Comparison of ENCODE assay signal across 15 cellular contexts in the genomic region with DNA sequence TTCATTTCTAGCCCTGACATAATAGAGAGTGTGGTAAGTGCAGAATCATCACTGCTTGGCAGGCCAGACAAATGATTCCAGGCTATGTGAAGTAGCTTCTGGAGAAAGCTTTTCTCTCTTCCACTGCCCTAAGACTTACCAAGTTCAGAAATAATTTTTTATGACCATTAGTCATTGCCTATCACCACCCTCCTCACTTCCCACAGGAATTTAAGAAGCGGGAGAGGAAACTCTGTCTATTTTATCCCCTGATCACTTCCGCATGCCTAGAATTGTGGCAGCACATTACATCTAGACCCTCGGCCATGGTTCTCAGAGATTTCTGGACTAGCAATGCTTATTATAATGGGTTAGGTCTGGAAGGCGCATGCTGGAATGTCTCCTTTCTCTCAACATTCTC.
A peak's percentile ranks its signal among the peaks of the same experiment; 100 is the strongest.
DNase-seq lines count a peak whose midpoint lies in the region; ATAC-seq and TF ChIP-seq lines count a peak whose summit lies in the region.
"Had no signal": no experiment of that assay in that cellular context is flagged by ENCODE, and none has a peak within 500 bp of the region (broad histone marks: within the 10 kb centered on the region; RNA-seq: fewer than 3 reads in every experiment).

No MANE protein-coding gene starts in this region.

- H3K36me3 ChIP-seq in SJSA1, result no peaks in the 10 kb centered on the region

- peak; percentile 52 for DNase-seq in HCEC 1CT
- peak in 1 of 2 experiments; percentile 35 for DNase-seq in SJSA1 (ENCODE audit: low read depth in 1 of 2, low spot score in 2 of 2)
- DNase-seq in foreskin keratinocyte, result peak; percentile 1 to 50
- DNase-seq in stimulated activated CD4-positive, alpha-beta T cell treated with anti-CD3 and anti-CD28 coated beads, Interleukin-4, amount 100 ng/mL, for 4 hours, result no peak
- DNase-seq in HUDEP-2 (lab: John Stamatoyannopoulos, UW; ENCODE audit: unreplicated experiment in 76 of 76), result no peak
- no peak for DNase-seq in retina
- DNase-seq: activated CD8-positive, alpha-beta memory T cell treated with anti-CD3 and anti-CD28 coated beads, Interleukin-2, amount 10 ng/mL, durations not matched to agents 7 days and 5 days; activated gamma-delta T cell treated with Interleukin-2 at 50 U/mL for 16 hours; DMS53; GOT3; left ventricle myocardium superior; naive B cell; NCI-H1105 had no signal

- ATAC-seq in foreskin keratinocyte (no peak), GM19351 (IDR thresholded peaks at IDR 0.05; ENCODE audit: unreplicated experiment) (no peak)
- ATAC-seq: activated CD4-positive, CD25-positive, alpha-beta regulatory T cell treated with anti-CD3 and anti-CD28 coated beads, Interleukin-2, amount 50 U/mL, for 24 hours; activated CD8-positive, alpha-beta memory T cell treated with anti-CD3 and anti-CD28 coated beads, Interleukin-2, amount 10 ng/mL, durations not matched to agents 7 days and 5 days; left ventricle myocardium superior had no signal

- H3K27ac ChIP-seq in SJSA1, result peak overlapping the region; percentile 18; the same call in 1 of the 2 replicates
- H3K27ac ChIP-seq in foreskin keratinocyte, result no peak overlapping the region

- no peak for TF ChIP-seq CTCF in foreskin keratinocyte (conservative IDR thresholded peaks at IDR 0.05)

- H3K9me3 ChIP-seq in SJSA1 (replicated peaks), result 0 out of 2 replicates have a peak, but pooled peaks cover 3% of the 10 kb centered on the region

- H3K4me3 ChIP-seq in SJSA1, result no peak overlapping the region

- peaks cover 7% of the 10 kb centered on the region; the same call in 1 of the 2 replicates for H3K4me1 ChIP-seq in SJSA1 (replicated peaks)
- H3K4me1 ChIP-seq in foreskin keratinocyte, result no peaks in the 10 kb centered on the region

- no peaks in the 10 kb centered on the region for H3K27me3 ChIP-seq in SJSA1 (replicated peaks)
- H3K27me3 ChIP-seq in foreskin keratinocyte, result no peaks in the 10 kb centered on the region

Comparison
In these comparisons a context has a peak if more than half of its experiments do, and no peak if none do; other contexts are left out.
1. DNase-seq: peak in HCEC 1CT (single experiment) and foreskin keratinocyte (2 of 2); none in stimulated activated CD4-positive, alpha-beta T cell treated with anti-CD3 and anti-CD28 coated beads, Interleukin-4, amount 100 ng/mL, for 4 hours (0 of 2), HUDEP-2 (0 of 76) and retina (single experiment).